7 cellular contexts compared by ENCODE assay signal in genomic region chr4:77251751-77252150, GRCh38.
"Had no signal": no experiment of that assay in that cellular context is flagged by ENCODE, and none has a peak within 500 bp of the region (broad histone marks: within the 10 kb centered on the region; RNA-seq: fewer than 3 reads in every experiment).

No MANE protein-coding gene starts in this region.

- H3K9me3 Mint-ChIP-seq: IgD-negative memory B cell had no signal

- H3K4me3 ChIP-seq: K562 had no signal

- H3K27ac ChIP-seq: HL-60 had no signal

- H3K27ac Mint-ChIP-seq: IgD-negative memory B cell had no signal

- H3K36me3 Mint-ChIP-seq: IgD-negative memory B cell had no signal

- FAIRE-seq: HepG2, HTR-8/SVneo, K562 had no signal

- H3K4me1 Mint-ChIP-seq: IgD-negative memory B cell had no signal

- H3K4me3 Mint-ChIP-seq: IgD-negative memory B cell had no signal

- DNase-seq: IMR-90, KBM-7 had no signal
